ENCODE assay signal across 8 cellular contexts in the genomic region with DNA sequence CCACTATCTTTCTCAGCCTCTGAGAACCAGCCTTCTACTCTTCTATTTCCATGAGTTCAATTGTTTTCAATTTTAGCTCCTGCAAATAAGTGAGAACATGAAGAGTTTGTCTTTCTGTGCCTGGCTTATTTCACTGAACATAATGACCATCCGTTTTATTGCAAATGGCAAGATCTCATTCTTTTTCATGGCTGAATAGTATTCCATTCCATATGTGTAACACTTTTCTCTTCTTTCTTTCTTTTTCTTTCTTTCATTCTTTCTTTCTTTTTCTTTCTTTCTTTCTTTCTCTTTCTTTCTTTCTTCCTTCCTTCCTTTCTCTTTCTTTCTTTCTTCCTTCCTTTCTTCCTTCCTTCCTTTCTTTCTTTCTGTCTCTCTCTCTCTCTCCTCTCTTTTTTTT.
"Had no signal": no experiment of that assay in that cellular context is flagged by ENCODE, and none has a peak within 500 bp of the region (broad histone marks: within the 10 kb centered on the region; RNA-seq: fewer than 3 reads in every experiment).

No MANE protein-coding gene starts in this region.

- H3K4me1 Mint-ChIP-seq: IgD-negative memory B cell had no signal

- H3K36me3 Mint-ChIP-seq: IgD-negative memory B cell had no signal

- ATAC-seq: HepG2 had no signal

- H3K4me3 Mint-ChIP-seq: IgD-negative memory B cell had no signal

- H3K27ac Mint-ChIP-seq: IgD-negative memory B cell had no signal

- H3K4me2 ChIP-seq: KMS-11 had no signal

- H3K9ac ChIP-seq: KMS-11 had no signal

- FAIRE-seq: HepG2, HTR-8/SVneo had no signal

- H3K27me3 Mint-ChIP-seq: IgD-negative memory B cell had no signal

- H3K27ac ChIP-seq: HL-60, KMS-11 had no signal

- DNase-seq: IMR-90, KBM-7, KG1 had no signal
